ENCODE assay signal across 1 cellular context in the genomic region with DNA sequence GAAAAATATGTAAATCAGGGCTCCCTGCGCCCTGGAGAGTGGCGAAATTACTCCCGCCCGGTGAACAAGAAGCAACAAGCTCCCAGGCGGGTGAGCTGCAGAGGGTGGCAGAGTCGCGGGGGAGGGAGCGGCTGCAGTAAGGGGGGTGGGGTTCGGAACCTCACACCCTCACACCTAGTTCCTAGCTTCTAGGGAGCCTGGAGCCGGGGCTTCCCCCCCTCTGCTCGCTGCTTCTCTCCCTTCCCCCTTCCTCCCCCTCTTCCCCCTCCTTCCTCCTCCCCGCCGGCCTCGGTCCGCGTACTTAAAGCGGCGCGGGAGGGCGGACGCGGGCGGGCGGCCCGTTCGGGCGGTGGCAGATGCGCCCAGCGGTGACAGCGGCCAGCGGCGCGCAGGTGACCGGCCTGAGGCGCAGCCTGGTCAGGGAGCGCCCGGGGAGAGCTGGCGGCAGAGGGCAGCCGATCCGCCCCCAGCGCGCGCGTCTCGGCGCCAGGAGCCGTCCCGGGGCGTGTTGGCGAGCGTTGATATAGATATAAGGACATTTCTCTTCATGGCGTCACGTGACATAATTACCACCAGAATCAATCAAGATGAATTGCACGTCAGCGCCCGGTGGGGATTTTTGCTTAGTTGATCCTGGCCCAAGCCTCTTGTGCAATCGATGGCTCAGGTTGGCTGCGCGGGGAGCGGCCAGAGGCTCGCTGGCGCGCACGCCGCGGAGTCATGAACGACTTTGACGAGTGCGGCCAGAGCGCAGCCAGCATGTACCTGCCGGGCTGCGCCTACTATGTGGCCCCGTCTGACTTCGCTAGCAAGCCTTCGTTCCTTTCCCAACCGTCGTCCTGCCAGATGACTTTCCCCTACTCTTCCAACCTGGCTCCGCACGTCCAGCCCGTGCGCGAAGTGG.
TF ChIP-seq lines count a peak whose summit lies in the region.

A gene (plus strand): TSS at position 645 of the 904 bp plus-strand sequence. CDS start 76 bp downstream, at position 721.

TF ChIP-seq in A549, 52 proteins besides CTCF, POLR2A, EP300 and RAD21 (continued from another document):
- TF ChIP-seq, protein P1, sequence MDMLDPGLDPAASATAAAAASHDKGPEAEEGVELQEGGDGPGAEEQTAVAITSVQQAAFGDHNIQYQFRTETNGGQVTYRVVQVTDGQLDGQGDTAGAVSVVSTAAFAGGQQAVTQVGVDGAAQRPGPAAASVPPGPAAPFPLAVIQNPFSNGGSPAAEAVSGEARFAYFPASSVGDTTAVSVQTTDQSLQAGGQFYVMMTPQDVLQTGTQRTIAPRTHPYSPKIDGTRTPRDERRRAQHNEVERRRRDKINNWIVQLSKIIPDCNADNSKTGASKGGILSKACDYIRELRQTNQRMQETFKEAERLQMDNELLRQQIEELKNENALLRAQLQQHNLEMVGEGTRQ (IDR thresholded peaks at IDR 0.05): peak; percentile 79
- TF ChIP-seq RARB (CRISPR knock-in tag; IDR thresholded peaks at IDR 0.05) (no peak), EHMT2 (IDR thresholded peaks at IDR 0.05; ENCODE audit: low read depth) (no peak), ZFP36 (IDR thresholded peaks at IDR 0.05; ENCODE audit: borderline replicate concordance, partially characterized antibody) (no peak), MAFK (IDR thresholded peaks at IDR 0.05; ENCODE audit: partially characterized antibody) (no peak), HDAC2 (IDR thresholded peaks at IDR 0.05) (peak; percentile 87; the same call in 1 of the 2 replicates), HOXB13 (CRISPR knock-in tag; IDR thresholded peaks at IDR 0.05; ENCODE audit: low read depth) (no peak), TFCP2L1 (CRISPR knock-in tag; IDR thresholded peaks at IDR 0.05) (no peak), RFX5 (IDR thresholded peaks at IDR 0.05) (no peak)
- TF ChIP-seq, protein P2, sequence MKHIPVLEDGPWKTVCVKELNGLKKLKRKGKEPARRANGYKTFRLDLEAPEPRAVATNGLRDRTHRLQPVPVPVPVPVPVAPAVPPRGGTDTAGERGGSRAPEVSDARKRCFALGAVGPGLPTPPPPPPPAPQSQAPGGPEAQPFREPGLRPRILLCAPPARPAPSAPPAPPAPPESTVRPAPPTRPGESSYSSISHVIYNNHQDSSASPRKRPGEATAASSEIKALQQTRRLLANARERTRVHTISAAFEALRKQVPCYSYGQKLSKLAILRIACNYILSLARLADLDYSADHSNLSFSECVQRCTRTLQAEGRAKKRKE (CRISPR knock-in tag; IDR thresholded peaks at IDR 0.05; ENCODE audit: low read depth): no peak
